ENCODE assay signal across 9 cellular contexts in the genomic region with DNA sequence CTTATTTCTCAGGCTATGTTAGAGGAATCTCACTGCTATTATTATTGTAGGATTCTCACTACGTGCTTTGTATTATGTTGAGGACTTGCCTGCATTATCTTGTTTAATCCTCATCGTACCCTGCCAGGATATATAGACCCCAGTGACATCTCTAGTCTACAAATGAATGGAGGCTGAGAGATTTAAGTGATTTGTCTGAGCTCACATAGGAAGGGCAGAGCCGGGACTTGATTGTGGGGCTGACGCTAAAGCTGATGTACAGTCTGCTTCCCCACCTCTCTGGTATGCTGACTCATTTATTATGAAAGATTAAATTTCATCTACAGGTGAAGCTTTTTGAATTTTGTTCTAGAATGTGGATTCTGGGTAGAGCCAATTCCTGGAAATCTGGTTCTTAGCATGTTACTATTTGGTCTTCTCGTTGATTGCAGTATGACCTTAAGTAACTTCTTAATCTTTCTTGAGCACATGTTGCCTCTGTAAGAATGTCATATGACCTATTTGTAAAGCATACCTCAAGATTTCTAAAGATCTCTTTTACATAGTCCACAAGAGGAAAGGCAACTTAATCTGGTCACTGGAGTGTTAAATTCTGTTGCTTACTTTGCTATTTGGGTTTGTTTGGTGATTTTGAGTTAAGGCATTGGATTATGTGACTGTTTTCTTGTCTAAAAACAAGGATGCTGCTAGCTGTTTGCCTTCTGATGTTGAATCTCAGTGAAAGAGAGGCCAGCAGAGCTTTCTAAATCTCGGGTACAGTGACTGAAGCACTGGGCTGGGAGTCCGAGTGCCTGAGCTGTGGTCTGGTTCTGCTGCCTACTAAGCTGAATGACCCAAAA. TPM values are rescaled to one million over a fixed set of nuclear protein-coding genes. Genes with fewer than 3 reads are reported as not detected.
DNase-seq lines count a peak whose midpoint lies in the region; ATAC-seq and TF ChIP-seq lines count a peak whose summit lies in the region.
"Had no signal": no experiment of that assay in that cellular context is flagged by ENCODE, and none has a peak within 500 bp of the region (broad histone marks: within the 10 kb centered on the region; RNA-seq: fewer than 3 reads in every experiment).

No MANE protein-coding gene starts in this region.

- TF ChIP-seq CTCF in left lung (IDR thresholded peaks at IDR 0.05) (no peak), vagina (IDR thresholded peaks at IDR 0.05) (no peak)

- ATAC-seq in Right ventricle myocardium inferior (peak; percentile 46), left lung (peak; percentile 85), HG03196 (IDR thresholded peaks at IDR 0.05; ENCODE audit: unreplicated experiment) (no peak)
- ATAC-seq in activated naive CD8-positive, alpha-beta T cell treated with anti-CD3 and anti-CD28 coated beads, Interleukin-2, amount 50 U/mL, for 24 hours: peak; percentile 45

- H3K27ac ChIP-seq in left lung (peak overlapping the region in 1 of 2 donors; percentile 80), vagina (peak overlapping the region; percentile 19)

- peaks cover 25% of the 10 kb centered on the region for H3K36me3 Mint-ChIP-seq in activated naive CD8-positive, alpha-beta T cell treated with anti-CD3 and anti-CD28 coated beads, Interleukin-2, amount 50 U/mL, for 24 hours (ENCODE audit: low read depth)

- H3K36me3 ChIP-seq in left lung (no peaks in the 10 kb centered on the region), vagina (no peaks in the 10 kb centered on the region)

- no peaks in the 10 kb centered on the region for H3K9me3 Mint-ChIP-seq in activated naive CD8-positive, alpha-beta T cell treated with anti-CD3 and anti-CD28 coated beads, Interleukin-2, amount 50 U/mL, for 24 hours

- H3K4me3 Mint-ChIP-seq in activated naive CD8-positive, alpha-beta T cell treated with anti-CD3 and anti-CD28 coated beads, Interleukin-2, amount 50 U/mL, for 24 hours: no peak overlapping the region

- H3K4me1 ChIP-seq in left lung (peaks cover 13 to 93% of the 10 kb centered on the region in 2 donors), vagina (peaks cover 27% of the 10 kb centered on the region)
- H3K4me1 ChIP-seq: Caco-2 had no signal

- intact Hi-C loops in Right ventricle myocardium inferior (cut with DNase I): no loop called here
- intact Hi-C loops in cardiac septum (cut with DNase I): no loop called here
- intact Hi-C loops in left lung (cut with DNase I): no loop called here
- intact Hi-C loops in vagina (cut with DNase I): no loop called here

- H3K4me3 ChIP-seq in left lung: peak overlapping the region in 1 of 2 donors; percentile 13
- no peak overlapping the region for H3K4me3 ChIP-seq in vagina

- no peak for DNase-seq in Right ventricle myocardium inferior (ENCODE audit: missing footprints)
- no peak for DNase-seq in cardiac septum (ENCODE audit: low spot score)
- no peak for DNase-seq in activated naive CD8-positive, alpha-beta T cell treated with anti-CD3 and anti-CD28 coated beads, Interleukin-2, amount 50 U/mL, for 24 hours
- no peak for DNase-seq in left lung
- no peak for DNase-seq in vagina (ENCODE audit: extremely low spot score in 2 of 2)
- no peak for DNase-seq in AG20443 (ENCODE audit: low spot score)
- no peak for DNase-seq in RKO (ENCODE audit: low spot score)
- DNase-seq: Caco-2 had no signal

- H3K27me3 ChIP-seq in left lung: no peaks in the 10 kb centered on the region
- no peaks in the 10 kb centered on the region for H3K27me3 ChIP-seq in vagina

- no peak for TF ChIP-seq POLR2A in vagina (IDR thresholded peaks at IDR 0.05)

- H3K27me3 Mint-ChIP-seq in activated naive CD8-positive, alpha-beta T cell treated with anti-CD3 and anti-CD28 coated beads, Interleukin-2, amount 50 U/mL, for 24 hours: no peaks in the 10 kb centered on the region

- H3K9me3 ChIP-seq in left lung: no peaks in the 10 kb centered on the region
- H3K9me3 ChIP-seq in vagina: no peaks in the 10 kb centered on the region
- H3K9me3 ChIP-seq: Caco-2 had no signal

- no peak overlapping the region for H3K27ac Mint-ChIP-seq in activated naive CD8-positive, alpha-beta T cell treated with anti-CD3 and anti-CD28 coated beads, Interleukin-2, amount 50 U/mL, for 24 hours

- H3K4me1 Mint-ChIP-seq in activated naive CD8-positive, alpha-beta T cell treated with anti-CD3 and anti-CD28 coated beads, Interleukin-2, amount 50 U/mL, for 24 hours: peaks cover 74% of the 10 kb centered on the region

RNA-seq across cellular contexts. Expression of a gene that starts 12.4 kb away (rescaled TPM):
- total RNA-seq in Right ventricle myocardium inferior (43.7 TPM), cardiac septum (56.1 TPM), left lung (10 to 100 TPM; 93.7 to 99.3 TPM), vagina (97.7 TPM)

RNA-seq across cellular contexts. Expression of a gene that starts 40.6 kb away (rescaled TPM):
- total RNA-seq in Right ventricle myocardium inferior (3.0 TPM), cardiac septum (2.3 TPM), left lung (10 to 100 TPM; 50.7 to 65.4 TPM), vagina (0.74 TPM)
- total RNA-seq: Caco-2 had no signal

RNA-seq across cellular contexts. Expression of a gene that starts 52.0 kb away (rescaled TPM):
- total RNA-seq in Right ventricle myocardium inferior (not detected), cardiac septum (0.11 TPM), left lung (1 to 10 TPM in 1 of 2 donors, under 1 TPM in 1; 0.97 to 1.1 TPM), vagina (not detected)
- total RNA-seq: Caco-2 had no signal

Comparison
In these comparisons a context has a peak if more than half of its experiments do, and no peak if none do; other contexts are left out.
1. RNA of a gene that starts 40.6 kb away (total RNA-seq): 50.7 to 65.4 TPM in left lung; 3.0 TPM in Right ventricle myocardium inferior (single experiment), 2.3 TPM in cardiac septum (single experiment) and 0.74 TPM in vagina (single experiment); every median in the first group is over 10 times any median in the second.